Comparison of ENCODE assay signal across 18 cellular contexts in the genomic region with DNA sequence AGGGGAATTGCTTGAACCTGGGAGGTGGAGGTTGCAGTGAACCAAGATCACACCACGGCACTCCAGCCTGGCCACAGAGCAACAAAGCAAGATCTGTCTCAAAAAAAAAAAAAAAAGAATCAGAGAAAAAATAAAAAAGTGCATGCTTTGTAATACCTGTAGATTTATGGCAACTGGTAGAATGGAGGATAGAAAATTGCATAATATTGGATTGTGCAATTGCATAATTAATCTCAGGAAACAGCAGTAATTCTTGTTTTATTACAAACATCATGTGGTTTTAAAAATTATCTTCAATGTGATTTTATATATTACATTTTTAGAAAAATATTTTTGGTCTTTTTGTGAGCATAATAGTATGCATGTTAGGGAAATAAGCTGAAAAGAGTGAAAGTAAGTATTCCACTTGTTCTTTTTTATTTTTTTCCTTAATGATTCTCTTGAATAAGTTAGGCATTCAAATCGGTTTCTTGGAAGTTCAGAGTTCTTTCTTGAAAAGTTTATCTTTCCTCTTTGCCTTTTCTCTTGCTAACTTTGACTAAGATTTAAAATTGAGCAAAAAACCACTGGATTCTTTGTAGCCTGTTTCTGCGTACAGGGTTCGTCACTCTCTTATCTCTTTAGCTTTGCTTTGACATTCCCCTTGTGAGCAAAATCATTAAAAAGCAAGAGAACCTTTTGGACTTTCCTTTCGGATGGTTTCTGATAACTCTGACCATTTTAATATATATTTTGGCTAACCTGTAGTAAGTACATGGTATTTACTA.
"Had no signal": no experiment of that assay in that cellular context is flagged by ENCODE, and none has a peak within 500 bp of the region (broad histone marks: within the 10 kb centered on the region; RNA-seq: fewer than 3 reads in every experiment).

No MANE protein-coding gene starts in this region.

- H3K27me3 ChIP-seq: dorsolateral prefrontal cortex, esophagus muscularis mucosa, gastrocnemius medialis, stomach, thyroid gland, vagina had no signal

- H3K4me1 ChIP-seq: stomach, thyroid gland, vagina had no signal

- DNase-seq: activated CD4-positive, alpha-beta T cell treated with anti-CD3 and anti-CD28 coated beads, Interleukin-2, amount 50 U/mL, for 48 hours; activated CD4-positive, CD25-positive, alpha-beta regulatory T cell treated with anti-CD3 and anti-CD28 coated beads, Interleukin-2, amount 50 U/mL, for 72 hours; activated gamma-delta T cell treated with Interleukin-2 at 50 U/mL for 16 hours; activated naive CD8-positive, alpha-beta T cell treated with anti-CD3 and anti-CD28 coated beads for 36 hours; activated T-cell treated with anti-CD3 and anti-CD28 coated beads, Interleukin-2, amount 50 U/mL, for 4 hours; aorta; dorsolateral prefrontal cortex; gastrocnemius medialis; left ventricle myocardium superior; nephron progenitor cell; stimulated activated CD4-positive, alpha-beta T cell treated with anti-CD3 and anti-CD28 coated beads, Interleukin-4, amount 100 ng/mL, for 4 hours; stomach; T-helper 9 cell; thyroid gland had no signal

- H3K36me3 ChIP-seq: esophagus muscularis mucosa, gastrocnemius medialis, stomach, thyroid gland, vagina had no signal

- FAIRE-seq: bronchial epithelial cell, keratinocyte had no signal

- H3K4me3 ChIP-seq: dorsolateral prefrontal cortex, esophagus muscularis mucosa, gastrocnemius medialis, stomach, thyroid gland, vagina had no signal

- H3K9me3 ChIP-seq: gastrocnemius medialis, stomach, thyroid gland, vagina had no signal

- ATAC-seq: activated T-cell treated with anti-CD3 and anti-CD28 coated beads, Interleukin-2, amount 50 U/mL, for 4 hours; gastrocnemius medialis; left ventricle myocardium superior had no signal

- H3K27ac ChIP-seq: dorsolateral prefrontal cortex, esophagus muscularis mucosa, gastrocnemius medialis, stomach, thyroid gland, vagina had no signal
